In the genomic region with DNA sequence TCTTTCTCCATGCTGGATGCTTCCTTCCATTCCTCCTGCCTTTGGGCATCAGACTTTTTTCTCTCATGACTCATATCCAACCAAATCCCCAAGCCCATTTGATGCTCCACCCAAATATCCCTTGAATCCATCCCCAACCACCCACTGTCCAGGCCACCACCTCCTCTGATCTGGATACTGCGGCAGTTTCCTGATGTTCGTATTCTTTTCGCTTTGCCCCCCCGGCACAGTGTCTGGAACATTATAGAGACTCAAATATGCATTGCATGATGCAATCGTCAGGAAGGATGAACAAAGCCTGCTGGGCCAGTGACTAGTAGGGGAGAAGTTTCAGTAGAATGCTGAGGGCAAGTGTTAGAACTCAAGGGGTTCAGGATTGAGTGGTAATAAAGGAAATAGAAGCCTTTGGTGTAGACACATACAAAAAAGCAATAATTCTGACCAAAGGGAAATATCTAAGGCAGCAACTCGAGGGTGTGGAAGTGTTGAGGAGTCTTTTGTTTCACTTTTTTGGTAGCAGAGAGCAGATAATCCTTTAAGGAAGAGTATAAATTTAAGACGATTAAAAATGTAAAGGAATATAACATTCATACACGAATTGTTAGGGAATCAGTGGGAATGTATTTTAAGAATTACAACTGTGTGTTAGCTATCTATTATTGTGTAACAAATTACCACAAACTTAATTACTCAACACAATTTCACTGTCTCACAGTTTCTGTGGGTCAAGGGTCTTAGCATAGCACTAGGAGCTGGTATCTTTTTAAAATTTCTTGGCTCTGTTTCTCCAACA, we compare ENCODE assay signal across 1 cellular context.
TF ChIP-seq lines count a peak whose summit lies in the region.

No MANE protein-coding gene starts in this region.

TF ChIP-seq in IMR-90, 13 proteins besides CTCF, POLR2A, EP300 and RAD21:
- peak; percentile 91 for TF ChIP-seq CEBPB (IDR thresholded peaks at IDR 0.05; ENCODE audit: low read depth, low read length)
- TF ChIP-seq, protein P1, sequence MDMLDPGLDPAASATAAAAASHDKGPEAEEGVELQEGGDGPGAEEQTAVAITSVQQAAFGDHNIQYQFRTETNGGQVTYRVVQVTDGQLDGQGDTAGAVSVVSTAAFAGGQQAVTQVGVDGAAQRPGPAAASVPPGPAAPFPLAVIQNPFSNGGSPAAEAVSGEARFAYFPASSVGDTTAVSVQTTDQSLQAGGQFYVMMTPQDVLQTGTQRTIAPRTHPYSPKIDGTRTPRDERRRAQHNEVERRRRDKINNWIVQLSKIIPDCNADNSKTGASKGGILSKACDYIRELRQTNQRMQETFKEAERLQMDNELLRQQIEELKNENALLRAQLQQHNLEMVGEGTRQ (IDR thresholded peaks at IDR 0.05; ENCODE audit: low read depth, low read length): no peak
